Comparison of ENCODE assay signal across 1 cellular context in the genomic region with DNA sequence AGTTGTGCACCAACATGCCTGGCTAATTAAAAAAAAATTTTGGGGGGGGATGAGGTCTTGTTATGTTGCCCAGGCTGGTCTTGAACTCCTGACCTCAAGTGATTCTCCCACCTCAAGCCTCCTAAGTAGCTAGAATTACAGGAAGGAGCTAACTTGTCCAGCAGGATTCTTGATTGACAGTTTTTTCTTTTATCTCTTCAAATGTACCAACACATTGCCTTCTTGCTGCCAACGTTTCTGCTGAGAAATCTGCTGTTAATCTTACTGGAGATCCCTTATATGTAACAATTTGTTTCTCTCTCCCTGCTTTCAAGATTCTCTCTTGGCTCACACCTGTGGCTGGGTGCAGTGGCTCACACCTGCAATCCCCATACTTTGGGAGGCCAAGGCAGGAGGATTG.
TF ChIP-seq lines count a peak whose summit lies in the region.

No MANE protein-coding gene starts in this region.

TF ChIP-seq in K562, 482 proteins besides CTCF, POLR2A, EP300 and RAD21 (continued from another document):
- TF ChIP-seq, protein P1, sequence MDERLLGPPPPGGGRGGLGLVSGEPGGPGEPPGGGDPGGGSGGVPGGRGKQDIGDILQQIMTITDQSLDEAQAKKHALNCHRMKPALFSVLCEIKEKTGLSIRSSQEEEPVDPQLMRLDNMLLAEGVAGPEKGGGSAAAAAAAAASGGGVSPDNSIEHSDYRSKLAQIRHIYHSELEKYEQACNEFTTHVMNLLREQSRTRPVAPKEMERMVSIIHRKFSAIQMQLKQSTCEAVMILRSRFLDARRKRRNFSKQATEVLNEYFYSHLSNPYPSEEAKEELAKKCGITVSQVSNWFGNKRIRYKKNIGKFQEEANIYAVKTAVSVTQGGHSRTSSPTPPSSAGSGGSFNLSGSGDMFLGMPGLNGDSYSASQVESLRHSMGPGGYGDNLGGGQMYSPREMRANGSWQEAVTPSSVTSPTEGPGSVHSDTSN (CRISPR knock-in tag; IDR thresholded peaks at IDR 0.05; ENCODE audit: low read depth): no peak
- TF ChIP-seq, protein P1 (tag; conservative IDR thresholded peaks at IDR 0.05; ENCODE audit: low read depth): peak; percentile 63
- TF ChIP-seq HLTF (IDR thresholded peaks at IDR 0.05): 0 out of 2 replicates have a peak, but pooled peaks have one; percentile 33
- TF ChIP-seq ZNF165 (CRISPR knock-in tag; IDR thresholded peaks at IDR 0.05; ENCODE audit: borderline replicate concordance): no peak
- 0 out of 2 replicates have a peak, but pooled peaks have one; percentile 48 for TF ChIP-seq THRAP3 (IDR thresholded peaks at IDR 0.05; ENCODE audit: borderline replicate concordance)
- TF ChIP-seq ELF1 (tag; IDR thresholded peaks at IDR 0.05): no peak
- TF ChIP-seq CBX1 (IDR thresholded peaks at IDR 0.05; ENCODE audit: low read depth): peak; percentile 88; the same call in 1 of the 2 replicates
- TF ChIP-seq, protein P2, sequence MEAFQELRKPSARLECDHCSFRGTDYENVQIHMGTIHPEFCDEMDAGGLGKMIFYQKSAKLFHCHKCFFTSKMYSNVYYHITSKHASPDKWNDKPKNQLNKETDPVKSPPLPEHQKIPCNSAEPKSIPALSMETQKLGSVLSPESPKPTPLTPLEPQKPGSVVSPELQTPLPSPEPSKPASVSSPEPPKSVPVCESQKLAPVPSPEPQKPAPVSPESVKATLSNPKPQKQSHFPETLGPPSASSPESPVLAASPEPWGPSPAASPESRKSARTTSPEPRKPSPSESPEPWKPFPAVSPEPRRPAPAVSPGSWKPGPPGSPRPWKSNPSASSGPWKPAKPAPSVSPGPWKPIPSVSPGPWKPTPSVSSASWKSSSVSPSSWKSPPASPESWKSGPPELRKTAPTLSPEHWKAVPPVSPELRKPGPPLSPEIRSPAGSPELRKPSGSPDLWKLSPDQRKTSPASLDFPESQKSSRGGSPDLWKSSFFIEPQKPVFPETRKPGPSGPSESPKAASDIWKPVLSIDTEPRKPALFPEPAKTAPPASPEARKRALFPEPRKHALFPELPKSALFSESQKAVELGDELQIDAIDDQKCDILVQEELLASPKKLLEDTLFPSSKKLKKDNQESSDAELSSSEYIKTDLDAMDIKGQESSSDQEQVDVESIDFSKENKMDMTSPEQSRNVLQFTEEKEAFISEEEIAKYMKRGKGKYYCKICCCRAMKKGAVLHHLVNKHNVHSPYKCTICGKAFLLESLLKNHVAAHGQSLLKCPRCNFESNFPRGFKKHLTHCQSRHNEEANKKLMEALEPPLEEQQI (IDR thresholded peaks at IDR 0.05): peak; percentile 64; the same call in 1 of the 2 replicates
- TF ChIP-seq, protein P3, sequence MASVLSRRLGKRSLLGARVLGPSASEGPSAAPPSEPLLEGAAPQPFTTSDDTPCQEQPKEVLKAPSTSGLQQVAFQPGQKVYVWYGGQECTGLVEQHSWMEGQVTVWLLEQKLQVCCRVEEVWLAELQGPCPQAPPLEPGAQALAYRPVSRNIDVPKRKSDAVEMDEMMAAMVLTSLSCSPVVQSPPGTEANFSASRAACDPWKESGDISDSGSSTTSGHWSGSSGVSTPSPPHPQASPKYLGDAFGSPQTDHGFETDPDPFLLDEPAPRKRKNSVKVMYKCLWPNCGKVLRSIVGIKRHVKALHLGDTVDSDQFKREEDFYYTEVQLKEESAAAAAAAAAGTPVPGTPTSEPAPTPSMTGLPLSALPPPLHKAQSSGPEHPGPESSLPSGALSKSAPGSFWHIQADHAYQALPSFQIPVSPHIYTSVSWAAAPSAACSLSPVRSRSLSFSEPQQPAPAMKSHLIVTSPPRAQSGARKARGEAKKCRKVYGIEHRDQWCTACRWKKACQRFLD (CRISPR knock-in tag; IDR thresholded peaks at IDR 0.05): no peak
- TF ChIP-seq PATZ1 (CRISPR knock-in tag; IDR thresholded peaks at IDR 0.05; ENCODE audit: borderline replicate concordance): no peak
- no peak for TF ChIP-seq KAT7 (CRISPR knock-in tag; IDR thresholded peaks at IDR 0.05; ENCODE audit: borderline replicate concordance)
- no peak for TF ChIP-seq ZNF695 (CRISPR knock-in tag; IDR thresholded peaks at IDR 0.05)
- TF ChIP-seq LARP7 (IDR thresholded peaks at IDR 0.05): 0 out of 2 replicates have a peak, but pooled peaks have one; percentile 13
